In genomic region chr19:10567696-10568443, GRCh38 we compare ENCODE assay signal across 8 cellular contexts. TPM values are rescaled to one million over a fixed set of nuclear protein-coding genes. Genes with fewer than 3 reads are reported as not detected.
DNase-seq lines count a peak whose midpoint lies in the region; ATAC-seq and TF ChIP-seq lines count a peak whose summit lies in the region.

No MANE protein-coding gene starts in this region.

- H3K27ac ChIP-seq in HL-60 (replicated peaks) (peak overlapping the region; percentile 64), mucosa of rectum (ENCODE audit: low read depth in 2 of 2, low read length in 2 of 2) (peak overlapping the region; percentile 71 to 86)

- H3K9ac ChIP-seq in mucosa of rectum (ENCODE audit: low read depth in 1 of 2, low read length in 2 of 2): peak overlapping the region; percentile 47 to 75

- H3K27ac Mint-ChIP-seq in MCF 10A (ENCODE audit: low read depth, unreplicated experiment): peak overlapping the region; percentile 35

- H3K4me1 ChIP-seq in mucosa of rectum (ENCODE audit: control insufficient read depth in 2 of 2, insufficient read depth in 2 of 2, low read length in 2 of 2): peaks cover 35 to 38% of the 10 kb centered on the region in 2 donors

- intact Hi-C loops in MCF 10A (cut with micrococcal nuclease): loop anchor here (5.0 kb wide), 1 partner anchor 146 kb away; the partner anchor contains the start of gene PDE4A

- CTCF ChIA-PET in MCF 10A (lab: Yijun Ruan, JAX): interaction anchor here (0.5 to 1.4 kb wide), 14 partner anchors 11 to 164 kb away, joined by 3 to 6 read pairs (median 3); partner anchors contain the start of gene CDC37

- DNase-seq in AG10803 (ENCODE audit: low read depth) (no peak), HL-60 (ENCODE audit: low read depth in 1 of 2, low spot score in 1 of 2) (no peak), MCF 10A (ENCODE audit: unreplicated experiment) (no peak), NCI-H2029 (lab: John Stamatoyannopoulos, UW) (no peak), retina (no peak)

- H3K27me3 ChIP-seq in HL-60 (ENCODE audit: insufficient read depth, poor library complexity, severe bottlenecking): no peaks in the 10 kb centered on the region
- no peaks in the 10 kb centered on the region for H3K27me3 ChIP-seq in mucosa of rectum (ENCODE audit: control insufficient read depth in 2 of 2, insufficient read depth in 2 of 2, low read length in 2 of 2)

- H3K9me3 Mint-ChIP-seq in MCF 10A (ENCODE audit: unreplicated experiment): no peaks in the 10 kb centered on the region

- H3K27me3 Mint-ChIP-seq in MCF 10A (ENCODE audit: insufficient read depth, unreplicated experiment): no peaks in the 10 kb centered on the region

- POLR2A ChIA-PET in MCF 10A (lab: Yijun Ruan, JAX): interaction anchor here (0.7 to 5.4 kb wide), 8 partner anchors 12 to 268 kb away, joined by 3 to 23 read pairs (median 4); partner anchors contain the start of gene TMED1

- H3K36me3 Mint-ChIP-seq in MCF 10A (ENCODE audit: insufficient read depth, unreplicated experiment): no peaks in the 10 kb centered on the region

- no peaks in the 10 kb centered on the region for H3K9me3 ChIP-seq in mucosa of rectum (ENCODE audit: control insufficient read depth in 2 of 2, low read length in 2 of 2)

- peak overlapping the region; percentile 73 for H3K4me3 Mint-ChIP-seq in MCF 10A (ENCODE audit: unreplicated experiment)

- H3K4me3 ChIP-seq in AG10803 (ENCODE audit: low read length) (peak overlapping the region; percentile 76), HL-60 (replicated peaks; ENCODE audit: insufficient read depth, low read length) (peak overlapping the region; percentile 76), mucosa of rectum (ENCODE audit: low read length in 2 of 2) (peak overlapping the region; percentile 64 to 74)

- TF ChIP-seq CTCF in AG10803 (conservative IDR thresholded peaks at IDR 0.05; ENCODE audit: low read length): no peak
- TF ChIP-seq CTCF in HL-60 (IDR thresholded peaks at IDR 0.05; ENCODE audit: insufficient read depth, low read length): no peak
- no peak for TF ChIP-seq CTCF in MCF 10A (IDR thresholded peaks at IDR 0.05; ENCODE audit: unreplicated experiment)

- BruUV-seq in MCF 10A (replicated peaks; lab: Mats Ljungman, UMichigan): no TSS peak

- peaks cover 31% of the 10 kb centered on the region for H3K4me1 Mint-ChIP-seq in MCF 10A (ENCODE audit: insufficient read depth, unreplicated experiment)

- H3K36me3 ChIP-seq in mucosa of rectum (ENCODE audit: control insufficient read depth in 2 of 2, insufficient read depth in 2 of 2, low read length in 2 of 2): no peaks in the 10 kb centered on the region

- ATAC-seq in HG02610 (IDR thresholded peaks at IDR 0.05; ENCODE audit: unreplicated experiment) (no peak), HG02798 (IDR thresholded peaks at IDR 0.05; ENCODE audit: poor library complexity, unreplicated experiment) (no peak)

RNA-seq across cellular contexts. Expression of gene CDKN2D, which starts 0.9 kb away (rescaled TPM):
- 2.5 and 2.6 TPM in 2 replicates for total RNA-seq in MCF 10A (2022)

RNA-seq across cellular contexts. Expression of gene KRI1, which starts 2.1 kb away (rescaled TPM):
- total RNA-seq in MCF 10A (2022): 23.3 and 27.4 TPM in 2 replicates

RNA-seq across cellular contexts. Expression of gene AP1M2, which starts 19.2 kb away (rescaled TPM):
- 1.8 and 6.1 TPM in 2 replicates for total RNA-seq in MCF 10A (2022)

RNA-seq across cellular contexts. Expression of gene ATG4D, which starts 24.2 kb away (rescaled TPM):
- 22.6 and 36.8 TPM in 2 replicates for total RNA-seq in MCF 10A (2022)

RNA-seq across cellular contexts. Expression of gene S1PR5, which starts 50.6 kb away (rescaled TPM):
- not detected in 2 replicates for total RNA-seq in MCF 10A (2022)
